ENCODE assay signal across 19 cellular contexts in genomic region chr7:130180571-130180971, GRCh38. TPM values are rescaled to one million over a fixed set of nuclear protein-coding genes. Genes with fewer than 3 reads are reported as not detected.
DNase-seq lines count a peak whose midpoint lies in the region; ATAC-seq lines count a peak whose summit lies in the region.
"Had no signal": no experiment of that assay in that cellular context is flagged by ENCODE, and none has a peak within 500 bp of the region (broad histone marks: within the 10 kb centered on the region; RNA-seq: fewer than 3 reads in every experiment).

No MANE protein-coding gene starts in this region.

- no peak overlapping the region for H3K4me3 Mint-ChIP-seq in central memory CD8-positive, alpha-beta T cell
- H3K4me3 Mint-ChIP-seq: endodermal cell had no signal

- H3K36me3 Mint-ChIP-seq in central memory CD8-positive, alpha-beta T cell (ENCODE audit: insufficient read depth) = peaks cover 46% of the 10 kb centered on the region

- no peak for ATAC-seq in central memory CD8-positive, alpha-beta T cell (replicated peaks; ENCODE audit: extremely low read depth, poor library complexity, severe bottlenecking)
- ATAC-seq in HG02852 (IDR thresholded peaks at IDR 0.05; ENCODE audit: unreplicated experiment) = no peak
- ATAC-seq: A549, heart left ventricle had no signal

- H3K27ac Mint-ChIP-seq in central memory CD8-positive, alpha-beta T cell (ENCODE audit: low read depth) = peak overlapping the region; percentile 74
- H3K27ac Mint-ChIP-seq: endodermal cell had no signal

- DNase-seq in activated CD4-positive, alpha-beta T cell treated with anti-CD3 and anti-CD28 coated beads for 48 hours = peak; percentile 72
- no peak for DNase-seq in activated CD4-positive, alpha-beta T cell treated with anti-CD3 and anti-CD28 coated beads for 4 hours
- DNase-seq in RPMI7951 (ENCODE audit: low read depth) (peak; percentile 25), SKM-1 treated with dmso at 0.1 percent for 144 hours (lab: John Stamatoyannopoulos, UW; ENCODE audit: unreplicated experiment) (no peak), SIG-M5 (lab: John Stamatoyannopoulos, UW) (no peak)
- no peak for DNase-seq in central memory CD8-positive, alpha-beta T cell (ENCODE audit: low spot score in 2 of 2)
- peak; percentile 65 for DNase-seq in stimulated activated CD4-positive, alpha-beta T cell treated with anti-CD3 and anti-CD28 coated beads, Interleukin-4, amount 100 ng/mL, for 24 hours
- DNase-seq: amniotic stem cell, Calu3, endodermal cell, heart left ventricle, NCI-H1417 treated with DMSO at 0.1 percent for 48 hours, NCI-H526, SHP77, transverse colon had no signal

- H3K4me1 Mint-ChIP-seq in central memory CD8-positive, alpha-beta T cell = peaks cover 6% of the 10 kb centered on the region
- H3K4me1 Mint-ChIP-seq: endodermal cell had no signal

- H3K27me3 Mint-ChIP-seq in central memory CD8-positive, alpha-beta T cell = no peaks in the 10 kb centered on the region

- H3K9me3 Mint-ChIP-seq in central memory CD8-positive, alpha-beta T cell = no peaks in the 10 kb centered on the region
- H3K9me3 Mint-ChIP-seq: endodermal cell had no signal

RNA-seq across cellular contexts. Expression of gene TMEM209, which starts 24.6 kb away (rescaled TPM):
- total RNA-seq in RPMI7951 (2014; rRNA removed; shearing (Covaris generic)) = 19.3 and 26.7 TPM in 2 replicates

RNA-seq across cellular contexts. Expression of gene SSMEM1, which starts 27.1 kb away (rescaled TPM):
- not detected in 2 replicates for total RNA-seq in RPMI7951 (2014; rRNA removed; shearing (Covaris generic))
- total RNA-seq: Calu3, endodermal cell, heart left ventricle, liver, osteocyte, transverse colon had no signal

Comparison
In these comparisons a context has a peak if more than half of its experiments do, and no peak if none do; other contexts are left out.
1. DNase-seq: peak in activated CD4-positive, alpha-beta T cell treated with anti-CD3 and anti-CD28 coated beads for 48 hours (single experiment), RPMI7951 (single experiment) and stimulated activated CD4-positive, alpha-beta T cell treated with anti-CD3 and anti-CD28 coated beads, Interleukin-4, amount 100 ng/mL, for 24 hours (single experiment); none in activated CD4-positive, alpha-beta T cell treated with anti-CD3 and anti-CD28 coated beads for 4 hours (0 of 2), central memory CD8-positive, alpha-beta T cell (0 of 2), SKM-1 treated with dmso at 0.1 percent for 144 hours (single experiment) and SIG-M5 (single experiment).